17 cellular contexts compared by ENCODE assay signal in the genomic region with DNA sequence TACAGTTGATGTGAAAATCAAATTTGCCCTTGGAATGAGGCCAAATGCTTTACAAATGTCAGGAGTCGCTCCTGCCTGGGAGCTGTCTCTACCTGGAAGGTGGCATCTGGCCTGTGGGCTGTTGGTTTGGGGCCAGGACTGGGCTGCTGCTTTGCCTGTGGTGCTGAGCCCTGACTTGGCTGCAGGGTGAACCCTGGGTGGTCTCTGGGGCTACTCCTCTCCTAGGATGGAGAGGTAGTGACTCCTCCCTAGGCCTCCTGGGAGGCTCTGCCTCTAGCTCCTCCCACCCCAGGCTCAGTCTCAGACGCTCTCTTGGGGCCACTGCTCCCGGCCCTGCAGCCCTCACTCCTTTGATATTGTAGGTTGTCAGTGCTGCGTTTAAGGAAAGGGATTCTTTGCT. TPM values are rescaled to one million over a fixed set of nuclear protein-coding genes. Genes with fewer than 3 reads are reported as not detected.
"Had no signal": no experiment of that assay in that cellular context is flagged by ENCODE, and none has a peak within 500 bp of the region (broad histone marks: within the 10 kb centered on the region; RNA-seq: fewer than 3 reads in every experiment).

No MANE protein-coding gene starts in this region.

- H3K4me1 ChIP-seq: gastroesophageal sphincter, psoas muscle had no signal

- H3K27ac Mint-ChIP-seq: activated naive CD4-positive, alpha-beta T cell treated with anti-CD3 and anti-CD28 coated beads, Interleukin-2, amount 10 ng/mL, durations not matched to agents 7 days and 5 days; activated T-helper 1 cell treated with anti-CD3 and anti-CD28 coated beads, Interleukin-12 subunit alpha, Interleukin-12 subunit beta, Interleukin-2, Interleukin-4 antibody, amounts not matched to agents 30 ng/mL and 10 ng/mL and 1 ng/mL, durations not matched to agents 14 hours and 24 hours and 36 hours; brain; memory B cell; natural killer cell treated with Interleukin-12 subunit alpha and Interleukin-12 subunit beta and Interleukin-15 and Interleukin-18, amount 100 ng/mL, for 72 hours; T-helper 2 cell treated with Interferon-gamma antibody and Interleukin-4, amounts not matched to agents 5 μg/mL and 100 μg/mL, for 36 hours; type B pancreatic cell had no signal

- DNase-seq: activated CD4-positive, CD25-positive, alpha-beta regulatory T cell treated with anti-CD3 and anti-CD28 coated beads, Interleukin-2, amount 50 U/mL, for 72 hours; activated naive CD4-positive, alpha-beta T cell treated with anti-CD3 and anti-CD28 coated beads, Interleukin-2, amount 10 ng/mL, durations not matched to agents 7 days and 5 days; amygdala; effector memory CD8-positive, alpha-beta T cell; left ventricle myocardium inferior; stimulated activated CD4-positive, alpha-beta T cell treated with anti-CD3 and anti-CD28 coated beads, Interleukin-2, amount 100 ng/mL, for 24 hours; stimulated activated naive CD4-positive, alpha-beta T cell had no signal

- H3K9me3 Mint-ChIP-seq: activated naive CD4-positive, alpha-beta T cell treated with anti-CD3 and anti-CD28 coated beads, Interleukin-2, amount 10 ng/mL, durations not matched to agents 7 days and 5 days; activated T-helper 1 cell treated with anti-CD3 and anti-CD28 coated beads, Interleukin-12 subunit alpha, Interleukin-12 subunit beta, Interleukin-2, Interleukin-4 antibody, amounts not matched to agents 30 ng/mL and 10 ng/mL and 1 ng/mL, durations not matched to agents 14 hours and 24 hours and 36 hours; brain; effector memory CD8-positive, alpha-beta T cell; memory B cell; natural killer cell treated with Interleukin-12 subunit alpha and Interleukin-12 subunit beta and Interleukin-15 and Interleukin-18, amount 100 ng/mL, for 72 hours; T-helper 2 cell treated with Interferon-gamma antibody and Interleukin-4, amounts not matched to agents 5 μg/mL and 100 μg/mL, for 36 hours; type B pancreatic cell had no signal

- H3K36me3 ChIP-seq: gastroesophageal sphincter, left ventricle myocardium inferior had no signal

- ATAC-seq: effector memory CD8-positive, alpha-beta T cell; gastroesophageal sphincter; psoas muscle; sciatic nerve had no signal

- H3K4me1 Mint-ChIP-seq: brain had no signal

- H3K36me3 Mint-ChIP-seq: activated naive CD4-positive, alpha-beta T cell treated with anti-CD3 and anti-CD28 coated beads, Interleukin-2, amount 10 ng/mL, durations not matched to agents 7 days and 5 days; brain; memory B cell; natural killer cell treated with Interleukin-12 subunit alpha and Interleukin-12 subunit beta and Interleukin-15 and Interleukin-18, amount 100 ng/mL, for 72 hours; type B pancreatic cell had no signal

- H3K9me3 ChIP-seq: gastroesophageal sphincter, left ventricle myocardium inferior, psoas muscle had no signal

- H3K27me3 ChIP-seq: gastroesophageal sphincter had no signal

- H3K4me3 ChIP-seq: gastroesophageal sphincter, left ventricle myocardium inferior, psoas muscle had no signal

- H3K27ac ChIP-seq: epithelial cell of prostate, gastroesophageal sphincter, left ventricle myocardium inferior, psoas muscle had no signal

- H3K4me3 Mint-ChIP-seq: activated naive CD4-positive, alpha-beta T cell treated with anti-CD3 and anti-CD28 coated beads, Interleukin-2, amount 10 ng/mL, durations not matched to agents 7 days and 5 days; activated T-helper 1 cell treated with anti-CD3 and anti-CD28 coated beads, Interleukin-12 subunit alpha, Interleukin-12 subunit beta, Interleukin-2, Interleukin-4 antibody, amounts not matched to agents 30 ng/mL and 10 ng/mL and 1 ng/mL, durations not matched to agents 14 hours and 24 hours and 36 hours; brain; effector memory CD8-positive, alpha-beta T cell; memory B cell; natural killer cell treated with Interleukin-12 subunit alpha and Interleukin-12 subunit beta and Interleukin-15 and Interleukin-18, amount 100 ng/mL, for 72 hours; T-helper 2 cell treated with Interferon-gamma antibody and Interleukin-4, amounts not matched to agents 5 μg/mL and 100 μg/mL, for 36 hours; type B pancreatic cell had no signal

- H3K27me3 Mint-ChIP-seq: activated naive CD4-positive, alpha-beta T cell treated with anti-CD3 and anti-CD28 coated beads, Interleukin-2, amount 10 ng/mL, durations not matched to agents 7 days and 5 days; brain; effector memory CD8-positive, alpha-beta T cell; memory B cell; natural killer cell treated with Interleukin-12 subunit alpha and Interleukin-12 subunit beta and Interleukin-15 and Interleukin-18, amount 100 ng/mL, for 72 hours; type B pancreatic cell had no signal

RNA-seq across cellular contexts. Expression of gene EFCAB8, which starts 47.5 kb away (rescaled TPM):
- total RNA-seq: left ventricle myocardium inferior had no signal
